Comparison of ENCODE assay signal across 1 cellular context in the genomic region with DNA sequence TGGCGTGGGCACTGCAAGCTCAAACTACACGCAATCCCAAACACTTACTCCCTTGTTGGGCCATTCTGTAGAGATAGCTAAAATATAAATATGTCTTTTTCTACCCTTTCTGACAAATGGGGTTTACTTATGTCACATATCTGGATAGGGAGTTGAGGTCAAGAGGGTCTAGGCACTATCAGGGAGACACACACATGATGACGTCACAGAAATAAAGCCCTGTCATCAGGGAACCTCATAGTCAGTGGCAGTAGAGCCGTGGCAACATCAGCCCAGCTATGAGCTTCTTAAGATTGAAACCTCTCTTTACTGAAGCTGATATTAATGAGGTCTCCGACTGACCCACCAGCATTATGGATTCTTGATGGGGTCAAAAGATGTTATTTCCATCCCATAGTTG.
TF ChIP-seq lines count a peak whose summit lies in the region.

No MANE protein-coding gene starts in this region.

TF ChIP-seq in HEK293, 187 proteins besides CTCF, POLR2A, EP300 and RAD21 (continued from another document):
- no peak for TF ChIP-seq ZNF513 (tag by site-specific recombination; IDR thresholded peaks at IDR 0.05)
- TF ChIP-seq ZNF391 (tag by site-specific recombination; IDR thresholded peaks at IDR 0.05; ENCODE audit: borderline replicate concordance, low read depth) = no peak
- no peak for TF ChIP-seq GLIS2 (tag by site-specific recombination; IDR thresholded peaks at IDR 0.05)
- no peak for TF ChIP-seq BCL11A (tag by site-specific recombination; IDR thresholded peaks at IDR 0.05; ENCODE audit: low read depth)
